1 cellular context compared by ENCODE assay signal in genomic region chr2:62198237-62198633, GRCh38.
TF ChIP-seq lines count a peak whose summit lies in the region.

No MANE protein-coding gene starts in this region.

TF ChIP-seq in GM23338, 12 proteins besides CTCF, POLR2A, EP300 and RAD21 (continued from another document):
- TF ChIP-seq REST (IDR thresholded peaks at IDR 0.05; ENCODE audit: unreplicated experiment): no peak
